8 cellular contexts compared by ENCODE assay signal in the genomic region with DNA sequence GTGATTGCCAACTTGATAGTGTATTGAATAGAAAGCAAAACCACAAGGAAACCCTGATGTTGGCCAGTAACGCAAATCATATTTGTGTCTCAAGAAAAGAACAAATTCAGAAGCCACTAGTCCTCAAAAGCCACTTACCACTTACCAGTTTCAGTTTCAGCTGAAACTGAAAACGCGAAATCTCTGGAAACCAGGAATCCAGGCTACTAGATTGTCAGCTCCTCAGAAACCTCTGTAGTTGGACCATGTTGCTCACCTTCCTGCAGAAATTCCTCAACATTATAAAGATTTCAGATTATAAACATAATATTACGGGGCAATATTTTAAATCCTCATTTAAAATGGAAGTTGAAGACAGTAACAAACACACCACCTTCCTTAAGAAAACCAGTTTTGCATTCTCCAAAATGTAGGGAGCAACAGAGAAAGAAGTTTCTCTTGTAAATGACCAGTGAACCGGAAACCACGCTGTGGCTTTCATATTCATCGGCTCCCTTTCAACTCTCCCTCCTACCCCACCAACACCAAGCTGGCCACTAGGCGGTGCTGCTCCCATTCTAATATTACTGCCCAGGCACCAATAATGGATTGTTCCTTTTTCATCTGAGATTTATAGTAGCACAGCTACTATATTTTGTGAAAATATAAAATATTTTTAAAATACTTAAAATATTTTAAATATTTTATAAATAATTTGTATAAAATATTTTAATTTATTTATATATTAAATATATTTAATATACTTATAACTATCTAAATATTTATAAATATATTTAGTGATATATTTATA. TPM values are rescaled to one million over a fixed set of nuclear protein-coding genes. Genes with fewer than 3 reads are reported as not detected.
DNase-seq lines count a peak whose midpoint lies in the region; ATAC-seq lines count a peak whose summit lies in the region.

No MANE protein-coding gene starts in this region.

- peak; percentile 76 for ATAC-seq in GM19395 (IDR thresholded peaks at IDR 0.05; ENCODE audit: unreplicated experiment)
- peak; percentile 64 for ATAC-seq in HG03521 (IDR thresholded peaks at IDR 0.05; ENCODE audit: unreplicated experiment)

- peak; percentile 88 for DNase-seq in CD1c-positive myeloid dendritic cell (ENCODE audit: extremely low spot score)
- peak; percentile 90 for DNase-seq in NCI-H69 (lab: John Stamatoyannopoulos, UW)
- peak; percentile 90 to 92 for DNase-seq in activated CD4-positive, alpha-beta T cell treated with anti-CD3 and anti-CD28 coated beads, Interleukin-2, amount 50 U/mL, for 48 hours
- DNase-seq in effector CD8-positive, alpha-beta T cell (lab: John Stamatoyannopoulos, UW) = peak; percentile 63
- DNase-seq in lung microvascular endothelial cell (ENCODE audit: low read depth in 2 of 2) = peak; percentile 79 to 86
- peak; percentile 64 to 67 (median 64) for DNase-seq in stimulated activated CD4-positive, alpha-beta T cell treated with anti-CD3 and anti-CD28 coated beads, TNF-alpha, amount 100 ng/mL, for 4 hours (ENCODE audit: low read depth in 3 of 3)

RNA-seq across cellular contexts. Expression of gene TMED7, which starts 8.7 kb away (rescaled TPM):
- total RNA-seq in lung microvascular endothelial cell = 60.1 and 89.7 TPM in 2 replicates

RNA-seq across cellular contexts. Expression of gene TICAM2, which starts 32.3 kb away (rescaled TPM):
- total RNA-seq in lung microvascular endothelial cell = 0.20 and 0.22 TPM in 2 replicates

Comparison
In these comparisons a context has a peak if more than half of its experiments do, and no peak if none do; other contexts are left out.
1. Peak in every context shown above with its lines: DNase-seq and ATAC-seq.